Comparison of ENCODE assay signal across 1 cellular context in genomic region chr6:11367638-11368199, GRCh38.
TF ChIP-seq lines count a peak whose summit lies in the region.

No MANE protein-coding gene starts in this region.

TF ChIP-seq in HepG2, 621 proteins besides CTCF, POLR2A, EP300 and RAD21 (continued from another document and continues in another):
- TF ChIP-seq, protein P1, sequence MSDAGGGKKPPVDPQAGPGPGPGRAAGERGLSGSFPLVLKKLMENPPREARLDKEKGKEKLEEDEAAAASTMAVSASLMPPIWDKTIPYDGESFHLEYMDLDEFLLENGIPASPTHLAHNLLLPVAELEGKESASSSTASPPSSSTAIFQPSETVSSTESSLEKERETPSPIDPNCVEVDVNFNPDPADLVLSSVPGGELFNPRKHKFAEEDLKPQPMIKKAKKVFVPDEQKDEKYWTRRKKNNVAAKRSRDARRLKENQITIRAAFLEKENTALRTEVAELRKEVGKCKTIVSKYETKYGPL (CRISPR knock-in tag; IDR thresholded peaks at IDR 0.05): no peak
- TF ChIP-seq NR2F6 (IDR thresholded peaks at IDR 0.05): peak; percentile 82
- TF ChIP-seq NR2F6 (CRISPR knock-in tag; IDR thresholded peaks at IDR 0.05): peak; percentile 89
- no peak for TF ChIP-seq ZFAT (CRISPR knock-in tag; conservative IDR thresholded peaks at IDR 0.05)
- peak; percentile 57; the same call in 1 of the 2 replicates for TF ChIP-seq AKAP8 (CRISPR knock-in tag; IDR thresholded peaks at IDR 0.05)
- peak; percentile 98 for TF ChIP-seq HNRNPUL1 (IDR thresholded peaks at IDR 0.05; ENCODE audit: low read depth, low read length)
- peak; percentile 71; the same call in 1 of the 2 replicates for TF ChIP-seq FOXK1 (CRISPR knock-in tag; IDR thresholded peaks at IDR 0.05; ENCODE audit: borderline replicate concordance, low read depth)
- TF ChIP-seq ZNF549 (CRISPR knock-in tag; IDR thresholded peaks at IDR 0.05): no peak
- TF ChIP-seq, protein P2, sequence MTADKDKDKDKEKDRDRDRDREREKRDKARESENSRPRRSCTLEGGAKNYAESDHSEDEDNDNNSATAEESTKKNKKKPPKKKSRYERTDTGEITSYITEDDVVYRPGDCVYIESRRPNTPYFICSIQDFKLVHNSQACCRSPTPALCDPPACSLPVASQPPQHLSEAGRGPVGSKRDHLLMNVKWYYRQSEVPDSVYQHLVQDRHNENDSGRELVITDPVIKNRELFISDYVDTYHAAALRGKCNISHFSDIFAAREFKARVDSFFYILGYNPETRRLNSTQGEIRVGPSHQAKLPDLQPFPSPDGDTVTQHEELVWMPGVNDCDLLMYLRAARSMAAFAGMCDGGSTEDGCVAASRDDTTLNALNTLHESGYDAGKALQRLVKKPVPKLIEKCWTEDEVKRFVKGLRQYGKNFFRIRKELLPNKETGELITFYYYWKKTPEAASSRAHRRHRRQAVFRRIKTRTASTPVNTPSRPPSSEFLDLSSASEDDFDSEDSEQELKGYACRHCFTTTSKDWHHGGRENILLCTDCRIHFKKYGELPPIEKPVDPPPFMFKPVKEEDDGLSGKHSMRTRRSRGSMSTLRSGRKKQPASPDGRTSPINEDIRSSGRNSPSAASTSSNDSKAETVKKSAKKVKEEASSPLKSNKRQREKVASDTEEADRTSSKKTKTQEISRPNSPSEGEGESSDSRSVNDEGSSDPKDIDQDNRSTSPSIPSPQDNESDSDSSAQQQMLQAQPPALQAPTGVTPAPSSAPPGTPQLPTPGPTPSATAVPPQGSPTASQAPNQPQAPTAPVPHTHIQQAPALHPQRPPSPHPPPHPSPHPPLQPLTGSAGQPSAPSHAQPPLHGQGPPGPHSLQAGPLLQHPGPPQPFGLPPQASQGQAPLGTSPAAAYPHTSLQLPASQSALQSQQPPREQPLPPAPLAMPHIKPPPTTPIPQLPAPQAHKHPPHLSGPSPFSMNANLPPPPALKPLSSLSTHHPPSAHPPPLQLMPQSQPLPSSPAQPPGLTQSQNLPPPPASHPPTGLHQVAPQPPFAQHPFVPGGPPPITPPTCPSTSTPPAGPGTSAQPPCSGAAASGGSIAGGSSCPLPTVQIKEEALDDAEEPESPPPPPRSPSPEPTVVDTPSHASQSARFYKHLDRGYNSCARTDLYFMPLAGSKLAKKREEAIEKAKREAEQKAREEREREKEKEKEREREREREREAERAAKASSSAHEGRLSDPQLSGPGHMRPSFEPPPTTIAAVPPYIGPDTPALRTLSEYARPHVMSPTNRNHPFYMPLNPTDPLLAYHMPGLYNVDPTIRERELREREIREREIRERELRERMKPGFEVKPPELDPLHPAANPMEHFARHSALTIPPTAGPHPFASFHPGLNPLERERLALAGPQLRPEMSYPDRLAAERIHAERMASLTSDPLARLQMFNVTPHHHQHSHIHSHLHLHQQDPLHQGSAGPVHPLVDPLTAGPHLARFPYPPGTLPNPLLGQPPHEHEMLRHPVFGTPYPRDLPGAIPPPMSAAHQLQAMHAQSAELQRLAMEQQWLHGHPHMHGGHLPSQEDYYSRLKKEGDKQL (CRISPR knock-in tag; IDR thresholded peaks at IDR 0.05; ENCODE audit: low read depth): peak; percentile 85
- TF ChIP-seq, protein P3, sequence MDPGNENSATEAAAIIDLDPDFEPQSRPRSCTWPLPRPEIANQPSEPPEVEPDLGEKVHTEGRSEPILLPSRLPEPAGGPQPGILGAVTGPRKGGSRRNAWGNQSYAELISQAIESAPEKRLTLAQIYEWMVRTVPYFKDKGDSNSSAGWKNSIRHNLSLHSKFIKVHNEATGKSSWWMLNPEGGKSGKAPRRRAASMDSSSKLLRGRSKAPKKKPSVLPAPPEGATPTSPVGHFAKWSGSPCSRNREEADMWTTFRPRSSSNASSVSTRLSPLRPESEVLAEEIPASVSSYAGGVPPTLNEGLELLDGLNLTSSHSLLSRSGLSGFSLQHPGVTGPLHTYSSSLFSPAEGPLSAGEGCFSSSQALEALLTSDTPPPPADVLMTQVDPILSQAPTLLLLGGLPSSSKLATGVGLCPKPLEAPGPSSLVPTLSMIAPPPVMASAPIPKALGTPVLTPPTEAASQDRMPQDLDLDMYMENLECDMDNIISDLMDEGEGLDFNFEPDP (CRISPR knock-in tag; conservative IDR thresholded peaks at IDR 0.05): 0 out of 2 replicates have a peak, but pooled peaks have one; percentile 63
- TF ChIP-seq ZNF570 (CRISPR knock-in tag; IDR thresholded peaks at IDR 0.05; ENCODE audit: borderline replicate concordance): no peak
- no peak for TF ChIP-seq MAFG (CRISPR knock-in tag; IDR thresholded peaks at IDR 0.05)
- TF ChIP-seq ZMYM3 (CRISPR knock-in tag; IDR thresholded peaks at IDR 0.05): peak; percentile 86
- TF ChIP-seq CREBL2 (CRISPR knock-in tag; IDR thresholded peaks at IDR 0.05; ENCODE audit: borderline replicate concordance): no peak
- TF ChIP-seq, protein P4, sequence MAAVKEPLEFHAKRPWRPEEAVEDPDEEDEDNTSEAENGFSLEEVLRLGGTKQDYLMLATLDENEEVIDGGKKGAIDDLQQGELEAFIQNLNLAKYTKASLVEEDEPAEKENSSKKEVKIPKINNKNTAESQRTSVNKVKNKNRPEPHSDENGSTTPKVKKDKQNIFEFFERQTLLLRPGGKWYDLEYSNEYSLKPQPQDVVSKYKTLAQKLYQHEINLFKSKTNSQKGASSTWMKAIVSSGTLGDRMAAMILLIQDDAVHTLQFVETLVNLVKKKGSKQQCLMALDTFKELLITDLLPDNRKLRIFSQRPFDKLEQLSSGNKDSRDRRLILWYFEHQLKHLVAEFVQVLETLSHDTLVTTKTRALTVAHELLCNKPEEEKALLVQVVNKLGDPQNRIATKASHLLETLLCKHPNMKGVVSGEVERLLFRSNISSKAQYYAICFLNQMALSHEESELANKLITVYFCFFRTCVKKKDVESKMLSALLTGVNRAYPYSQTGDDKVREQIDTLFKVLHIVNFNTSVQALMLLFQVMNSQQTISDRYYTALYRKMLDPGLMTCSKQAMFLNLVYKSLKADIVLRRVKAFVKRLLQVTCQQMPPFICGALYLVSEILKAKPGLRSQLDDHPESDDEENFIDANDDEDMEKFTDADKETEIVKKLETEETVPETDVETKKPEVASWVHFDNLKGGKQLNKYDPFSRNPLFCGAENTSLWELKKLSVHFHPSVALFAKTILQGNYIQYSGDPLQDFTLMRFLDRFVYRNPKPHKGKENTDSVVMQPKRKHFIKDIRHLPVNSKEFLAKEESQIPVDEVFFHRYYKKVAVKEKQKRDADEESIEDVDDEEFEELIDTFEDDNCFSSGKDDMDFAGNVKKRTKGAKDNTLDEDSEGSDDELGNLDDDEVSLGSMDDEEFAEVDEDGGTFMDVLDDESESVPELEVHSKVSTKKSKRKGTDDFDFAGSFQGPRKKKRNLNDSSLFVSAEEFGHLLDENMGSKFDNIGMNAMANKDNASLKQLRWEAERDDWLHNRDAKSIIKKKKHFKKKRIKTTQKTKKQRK (IDR thresholded peaks at IDR 0.05; ENCODE audit: low read length): no peak
- no peak for TF ChIP-seq ATF7 (IDR thresholded peaks at IDR 0.05)
- no peak; the same call in 1 of the 2 replicates for TF ChIP-seq ATF7 (CRISPR knock-in tag; IDR thresholded peaks at IDR 0.05)
- peak; percentile 81; the same call in 1 of the 2 replicates for TF ChIP-seq ZBTB20 (CRISPR knock-in tag; IDR thresholded peaks at IDR 0.05; ENCODE audit: borderline replicate concordance, low read depth)
- peak; percentile 74; the same call in 1 of the 2 replicates for TF ChIP-seq TGIF2 (CRISPR knock-in tag; IDR thresholded peaks at IDR 0.05)
- TF ChIP-seq ZNF329 (CRISPR knock-in tag; IDR thresholded peaks at IDR 0.05; ENCODE audit: low read depth): no peak
- TF ChIP-seq TAF1 (CRISPR knock-in tag; IDR thresholded peaks at IDR 0.05): peak; percentile 62
- TF ChIP-seq MLLT10 (CRISPR knock-in tag; IDR thresholded peaks at IDR 0.05): no peak
- peak; percentile 55; the same call in 1 of the 2 replicates for TF ChIP-seq AHR (CRISPR knock-in tag; IDR thresholded peaks at IDR 0.05)
- TF ChIP-seq STAT5B (CRISPR knock-in tag; IDR thresholded peaks at IDR 0.05): no peak
- TF ChIP-seq ZNF484 (CRISPR knock-in tag; IDR thresholded peaks at IDR 0.05; ENCODE audit: borderline replicate concordance, low read depth): no peak
- TF ChIP-seq MLXIP (CRISPR knock-in tag; IDR thresholded peaks at IDR 0.05; ENCODE audit: borderline replicate concordance): peak; percentile 89
- peak; percentile 80 for TF ChIP-seq POLR2G (IDR thresholded peaks at IDR 0.05; ENCODE audit: low read depth, low read length)
- TF ChIP-seq ZNF883 (CRISPR knock-in tag; IDR thresholded peaks at IDR 0.05; ENCODE audit: not compliant biosample characterization): no peak
- TF ChIP-seq RCOR2 (CRISPR knock-in tag; IDR thresholded peaks at IDR 0.05): peak; percentile 97
- TF ChIP-seq BRCA1 (CRISPR knock-in tag; IDR thresholded peaks at IDR 0.05): no peak
- no peak for TF ChIP-seq IRX3 (CRISPR knock-in tag; IDR thresholded peaks at IDR 0.05; ENCODE audit: borderline replicate concordance, low read depth)
- peak; percentile 57 for TF ChIP-seq ZNF770 (CRISPR knock-in tag; IDR thresholded peaks at IDR 0.05)
- 0 out of 2 replicates have a peak, but pooled peaks have one; percentile 61 for TF ChIP-seq RELA (CRISPR knock-in tag; IDR thresholded peaks at IDR 0.05)
- TF ChIP-seq ZNF574 (CRISPR knock-in tag; IDR thresholded peaks at IDR 0.05): peak; percentile 68; the same call in 1 of the 2 replicates
- TF ChIP-seq POGZ (CRISPR knock-in tag; IDR thresholded peaks at IDR 0.05): peak; percentile 88
- peak; percentile 75; the same call in 1 of the 2 replicates for TF ChIP-seq ZMAT3 (CRISPR knock-in tag; conservative IDR thresholded peaks at IDR 0.05)
- TF ChIP-seq HNRNPLL (IDR thresholded peaks at IDR 0.05; ENCODE audit: low read depth, low read length, poor library complexity, severe bottlenecking): no peak
- TF ChIP-seq ZSCAN21 (CRISPR knock-in tag; IDR thresholded peaks at IDR 0.05; ENCODE audit: borderline replicate concordance): peak; percentile 84
- TF ChIP-seq ZNF597 (CRISPR knock-in tag; IDR thresholded peaks at IDR 0.05): no peak
- 0 out of 2 replicates have a peak, but pooled peaks have one; percentile 13 for TF ChIP-seq ZNF20 (CRISPR knock-in tag; IDR thresholded peaks at IDR 0.05)
